In the genomic region with DNA sequence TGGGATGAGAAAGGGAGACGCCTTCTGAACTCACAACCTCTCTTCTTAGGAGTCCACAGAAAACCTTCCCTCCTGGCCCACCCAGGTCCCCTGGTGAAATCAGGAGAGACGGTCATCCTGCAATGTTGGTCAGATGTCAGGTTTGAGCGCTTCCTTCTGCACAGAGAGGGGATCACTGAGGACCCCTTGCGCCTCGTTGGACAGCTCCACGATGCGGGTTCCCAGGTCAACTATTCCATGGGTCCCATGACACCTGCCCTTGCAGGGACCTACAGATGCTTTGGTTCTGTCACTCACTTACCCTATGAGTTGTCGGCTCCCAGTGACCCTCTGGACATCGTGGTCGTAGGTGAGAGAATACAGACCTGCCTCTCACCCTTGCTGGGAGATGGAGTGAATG, we compare ENCODE assay signal across 35 cellular contexts. TPM values are rescaled to one million over a fixed set of nuclear protein-coding genes. Genes with fewer than 3 reads are reported as not detected.
"Had no signal": no experiment of that assay in that cellular context is flagged by ENCODE, and none has a peak within 500 bp of the region (broad histone marks: within the 10 kb centered on the region; RNA-seq: fewer than 3 reads in every experiment).

No MANE protein-coding gene starts in this region.

- H3K36me3 ChIP-seq: adrenal gland, cardiac muscle cell, colonic mucosa, esophagus muscularis mucosa, gastrocnemius medialis, WERI-Rb-1 had no signal

- DNase-seq: activated B cell treated with CpG ODN at 0.5 μM for 24 hours; activated CD4-positive, alpha-beta T cell treated with anti-CD3 and anti-CD28 coated beads for 48 hours; activated CD4-positive, alpha-beta T cell treated with anti-CD3 and anti-CD28 coated beads, Interleukin-2, amount 50 U/mL, for 1 hour; activated CD4-positive, alpha-beta T cell treated with anti-CD3 and anti-CD28 coated beads, Interleukin-2, amount 50 U/mL, for 48 hours; activated CD8-positive, alpha-beta memory T cell treated with anti-CD3 and anti-CD28 coated beads for 24 hours; activated CD8-positive, alpha-beta T cell treated with anti-CD3 and anti-CD28 coated beads for 36 hours; activated effector memory CD4-positive, alpha-beta T cell treated with anti-CD3 and anti-CD28 coated beads, Interleukin-2, amount 50 U/mL, for 16 hours; activated naive CD4-positive, alpha-beta T cell treated with anti-CD3 and anti-CD28 coated beads for 36 hours; activated naive CD8-positive, alpha-beta T cell treated with anti-CD3 and anti-CD28 coated beads for 36 hours; activated naive CD8-positive, alpha-beta T cell treated with anti-CD3 and anti-CD28 coated beads, Interleukin-2, amount 50 U/mL, for 24 hours; activated T-cell treated with anti-CD3 and anti-CD28 coated beads, Interleukin-2, amount 50 U/mL, for 1 hour; activated T-cell treated with anti-CD3 and anti-CD28 coated beads, Interleukin-2, amount 50 U/mL, for 48 hours; adrenal gland; amygdala; aorta; body of pancreas; central memory CD4-positive, alpha-beta T cell; cerebellar nuclear complex; colonic mucosa; dermis blood vessel endothelial cell; effector CD4-positive, alpha-beta T cell; effector memory CD8-positive, alpha-beta T cell; erythroblast; foreskin keratinocyte; gastrocnemius medialis; glutamatergic neuron; T-helper 1 cell; T-helper 17 cell; T1000; WERI-Rb-1 had no signal

- H3K27ac ChIP-seq: adrenal gland, body of pancreas, cardiac muscle cell, colonic mucosa, esophagus muscularis mucosa, foreskin keratinocyte, gastrocnemius medialis, WERI-Rb-1 had no signal

- H3K4me3 ChIP-seq: adrenal gland, body of pancreas, cardiac muscle cell, colonic mucosa, esophagus muscularis mucosa, gastrocnemius medialis had no signal

- H3K9me3 ChIP-seq: body of pancreas, colonic mucosa, gastrocnemius medialis had no signal

- ATAC-seq: activated CD4-positive, CD25-positive, alpha-beta regulatory T cell treated with anti-CD3 and anti-CD28 coated beads, Interleukin-2, amount 50 U/mL, for 24 hours; activated CD8-positive, alpha-beta T cell treated with anti-CD3 and anti-CD28 coated beads for 36 hours; activated naive CD8-positive, alpha-beta T cell treated with anti-CD3 and anti-CD28 coated beads, Interleukin-2, amount 50 U/mL, for 24 hours; body of pancreas; effector memory CD8-positive, alpha-beta T cell; foreskin keratinocyte; gastrocnemius medialis; T-helper 17 cell had no signal

- H3K4me1 ChIP-seq: adrenal gland, body of pancreas, colonic mucosa, esophagus muscularis mucosa, foreskin keratinocyte, gastrocnemius medialis had no signal

- H3K27me3 ChIP-seq: adrenal gland, body of pancreas, cardiac muscle cell, colonic mucosa, esophagus muscularis mucosa, foreskin keratinocyte, gastrocnemius medialis had no signal

RNA-seq across cellular contexts. Expression of gene KIR3DL3, which starts 3.3 kb away (rescaled TPM):
- total RNA-seq: activated B cell treated with CpG ODN at 0.5 μM for 24 hours; activated CD8-positive, alpha-beta T cell treated with anti-CD3 and anti-CD28 coated beads for 36 hours; activated naive CD4-positive, alpha-beta T cell treated with anti-CD3 and anti-CD28 coated beads for 36 hours; activated naive CD8-positive, alpha-beta T cell treated with anti-CD3 and anti-CD28 coated beads for 36 hours; activated T-helper 1 cell treated with anti-CD3 and anti-CD28 coated beads, Interleukin-12 subunit alpha, Interleukin-12 subunit beta, Interleukin-2, Interleukin-4 antibody, amounts not matched to agents 30 ng/mL and 10 ng/mL and 1 ng/mL, durations not matched to agents 14 hours and 24 hours and 36 hours; activated T-helper 2 cell treated with anti-CD3 and anti-CD28 coated beads, Interferon-gamma antibody, Interleukin-2, Interleukin-4, amounts not matched to agents 10 μg/mL and 5 μg/mL and 100 μg/mL, durations not matched to agents 14 hours and 24 hours and 36 hours; adrenal gland; aorta; body of pancreas; cardiac muscle cell; colonic mucosa; dermis blood vessel endothelial cell; esophagus muscularis mucosa; foreskin keratinocyte; gastrocnemius medialis; T-helper 17 cell had no signal
- polyA plus RNA-seq: adrenal gland, aorta, cardiac muscle cell, foreskin keratinocyte had no signal

RNA-seq across cellular contexts. Expression of gene KIR2DL3, which starts 10.8 kb away (rescaled TPM):
- total RNA-seq: activated B cell treated with CpG ODN at 0.5 μM for 24 hours; activated CD8-positive, alpha-beta T cell treated with anti-CD3 and anti-CD28 coated beads for 36 hours; activated naive CD4-positive, alpha-beta T cell treated with anti-CD3 and anti-CD28 coated beads for 36 hours; activated naive CD8-positive, alpha-beta T cell treated with anti-CD3 and anti-CD28 coated beads for 36 hours; activated T-helper 1 cell treated with anti-CD3 and anti-CD28 coated beads, Interleukin-12 subunit alpha, Interleukin-12 subunit beta, Interleukin-2, Interleukin-4 antibody, amounts not matched to agents 30 ng/mL and 10 ng/mL and 1 ng/mL, durations not matched to agents 14 hours and 24 hours and 36 hours; activated T-helper 2 cell treated with anti-CD3 and anti-CD28 coated beads, Interferon-gamma antibody, Interleukin-2, Interleukin-4, amounts not matched to agents 10 μg/mL and 5 μg/mL and 100 μg/mL, durations not matched to agents 14 hours and 24 hours and 36 hours; aorta; body of pancreas; cardiac muscle cell; colonic mucosa; dermis blood vessel endothelial cell; esophagus muscularis mucosa; foreskin keratinocyte; gastrocnemius medialis; T-helper 17 cell had no signal
- polyA plus RNA-seq: aorta, cardiac muscle cell, foreskin keratinocyte had no signal

RNA-seq across cellular contexts. Expression of gene KIR2DL1, which starts 42.0 kb away (rescaled TPM):
- total RNA-seq: activated B cell treated with CpG ODN at 0.5 μM for 24 hours; activated CD8-positive, alpha-beta T cell treated with anti-CD3 and anti-CD28 coated beads for 36 hours; activated naive CD4-positive, alpha-beta T cell treated with anti-CD3 and anti-CD28 coated beads for 36 hours; activated naive CD8-positive, alpha-beta T cell treated with anti-CD3 and anti-CD28 coated beads for 36 hours; activated T-helper 1 cell treated with anti-CD3 and anti-CD28 coated beads, Interleukin-12 subunit alpha, Interleukin-12 subunit beta, Interleukin-2, Interleukin-4 antibody, amounts not matched to agents 30 ng/mL and 10 ng/mL and 1 ng/mL, durations not matched to agents 14 hours and 24 hours and 36 hours; activated T-helper 2 cell treated with anti-CD3 and anti-CD28 coated beads, Interferon-gamma antibody, Interleukin-2, Interleukin-4, amounts not matched to agents 10 μg/mL and 5 μg/mL and 100 μg/mL, durations not matched to agents 14 hours and 24 hours and 36 hours; adrenal gland; aorta; body of pancreas; cardiac muscle cell; colonic mucosa; dermis blood vessel endothelial cell; esophagus muscularis mucosa; foreskin keratinocyte; gastrocnemius medialis; T-helper 17 cell had no signal
- polyA plus RNA-seq: aorta, cardiac muscle cell, foreskin keratinocyte had no signal
